ENCODE assay signal across 8 cellular contexts in the genomic region with DNA sequence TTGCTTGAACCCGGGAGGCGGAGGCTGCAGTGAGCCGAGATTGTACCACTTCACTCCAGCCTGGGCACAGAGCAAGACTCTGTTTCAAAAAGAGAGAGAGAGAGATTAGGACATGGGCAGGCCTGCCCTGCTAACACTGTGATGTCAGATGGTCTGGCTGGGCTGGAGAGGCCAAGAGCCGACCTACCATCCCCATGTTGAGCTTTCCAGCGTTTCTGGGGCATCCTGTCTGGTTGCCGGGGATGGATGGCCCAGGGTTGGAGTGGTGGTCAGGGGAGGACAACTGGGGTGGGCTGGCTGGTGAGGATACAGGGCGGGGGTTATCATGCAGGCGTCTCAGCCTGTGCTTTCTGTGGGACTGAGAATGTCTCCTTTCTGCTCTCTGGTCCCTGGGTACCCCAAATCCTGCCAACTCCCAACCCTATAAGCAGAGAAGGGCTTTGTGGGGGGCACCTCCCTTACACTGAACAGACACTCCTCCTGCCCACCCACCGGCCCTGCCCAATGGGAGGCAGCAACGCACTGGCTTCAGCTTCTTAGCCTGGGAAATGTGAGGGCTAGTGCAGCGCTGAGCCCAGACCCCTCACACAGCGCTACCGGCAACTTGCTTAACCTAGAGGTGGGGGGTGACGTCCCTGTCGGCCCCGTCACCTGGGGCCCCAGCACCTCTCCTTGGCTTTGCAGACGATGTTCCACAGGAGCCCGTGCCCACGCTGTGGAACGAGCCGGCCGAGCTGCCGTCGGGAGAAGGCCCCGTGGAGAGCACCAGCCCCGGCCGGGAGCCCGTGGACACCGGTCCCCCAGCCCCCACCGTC. TPM values are rescaled to one million over a fixed set of nuclear protein-coding genes. Genes with fewer than 3 reads are reported as not detected.
DNase-seq lines count a peak whose midpoint lies in the region; ATAC-seq and TF ChIP-seq lines count a peak whose summit lies in the region.

No MANE protein-coding gene starts in this region.

- no peaks in the 10 kb centered on the region for H3K9me3 ChIP-seq in cardiac muscle cell (ENCODE audit: low read depth)

- DNase-seq in cardiac muscle cell (ENCODE audit: low read depth in 1 of 2, low spot score in 1 of 2) = peak in 1 of 2 donors; percentile 18
- DNase-seq in left ventricle myocardium superior = no peak
- no peak for DNase-seq in brain microvascular endothelial cell
- DNase-seq in lung microvascular endothelial cell (ENCODE audit: low read depth in 2 of 2) = peak; percentile 13 to 43
- DNase-seq in H4 (ENCODE audit: low spot score) = no peak
- DNase-seq in SW480 (ENCODE audit: low spot score) = no peak
- no peak for DNase-seq in NCI-H2107 (lab: John Stamatoyannopoulos, UW)

- H3K27ac ChIP-seq in cardiac muscle cell = no peak overlapping the region
- no peak overlapping the region for H3K27ac ChIP-seq in brain microvascular endothelial cell

- in situ Hi-C loops in brain microvascular endothelial cell (cut with HindIII; ENCODE audit: low pct_ligation_motif_present, low sequenced_read_pairs) = no loop called here

- TF ChIP-seq CTCF in cardiac muscle cell (IDR thresholded peaks at IDR 0.05; ENCODE audit: low read depth, low read length) (peak; percentile 9), brain microvascular endothelial cell (IDR thresholded peaks at IDR 0.05; ENCODE audit: low read depth, low read length, missing control alignments) (peak; percentile 18)

- peak overlapping the region; percentile 46 for H3K4me3 ChIP-seq in cardiac muscle cell
- H3K4me3 ChIP-seq in brain microvascular endothelial cell (ENCODE audit: low read depth, low read length) = no peak overlapping the region

- ATAC-seq in left ventricle myocardium superior (no peak), HG03108 (IDR thresholded peaks at IDR 0.05; ENCODE audit: unreplicated experiment) (no peak)

- intact Hi-C loops in left ventricle myocardium superior (cut with micrococcal nuclease) = no loop called here

- H3K27me3 ChIP-seq in cardiac muscle cell (peaks cover 32% of the 10 kb centered on the region), brain microvascular endothelial cell (replicated peaks) (no peaks in the 10 kb centered on the region)

- H3K36me3 ChIP-seq in cardiac muscle cell = no peaks in the 10 kb centered on the region
- no peaks in the 10 kb centered on the region for H3K36me3 ChIP-seq in brain microvascular endothelial cell (replicated peaks)

- H3K4me1 ChIP-seq in cardiac muscle cell (ENCODE audit: low read depth) = no peaks in the 10 kb centered on the region

RNA-seq across cellular contexts. Expression of a gene that starts 5.4 kb away (rescaled TPM):
- 3.8 and 13.1 TPM in 2 replicates for total RNA-seq in cardiac muscle cell
- polyA plus RNA-seq in cardiac muscle cell = 1.2 and 2.3 TPM in 2 replicates
- total RNA-seq in left ventricle myocardium superior = 1.3 TPM
- under 0.01 and 0.40 TPM in 2 replicates for total RNA-seq in lung microvascular endothelial cell
- 0.10 and 0.25 TPM in 2 replicates for total RNA-seq in H4 (2014; rRNA removed; shearing (Covaris generic))

Comparison
In these comparisons a context has a peak if more than half of its experiments do, and no peak if none do; other contexts are left out.
1. DNase-seq: peak in lung microvascular endothelial cell (2 of 2); none in left ventricle myocardium superior (single experiment), brain microvascular endothelial cell (single experiment), H4 (single experiment), SW480 (single experiment) and NCI-H2107 (single experiment).